In the genomic region with DNA sequence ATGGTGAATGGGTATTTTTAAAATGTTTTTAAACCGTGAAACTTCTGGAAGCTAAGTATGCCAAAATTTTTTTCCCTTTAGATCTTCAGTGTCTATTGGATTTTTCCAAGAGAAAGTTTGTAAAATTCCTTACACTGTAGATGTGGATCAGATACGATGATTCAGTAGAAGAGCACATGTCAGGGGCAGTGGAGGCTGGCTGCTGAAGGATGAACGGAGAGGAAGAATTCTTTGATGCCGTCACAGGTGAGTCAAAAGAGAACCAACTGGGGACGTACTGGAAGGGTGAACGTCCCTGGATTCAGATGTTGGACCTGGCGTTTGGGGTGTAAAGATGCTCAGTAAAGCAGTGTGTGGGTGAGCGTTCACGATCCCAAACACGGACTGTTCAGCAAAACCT, we compare ENCODE assay signal across 28 cellular contexts. TPM values are rescaled to one million over a fixed set of nuclear protein-coding genes. Genes with fewer than 3 reads are reported as not detected.
"Had no signal": no experiment of that assay in that cellular context is flagged by ENCODE, and none has a peak within 500 bp of the region (broad histone marks: within the 10 kb centered on the region; RNA-seq: fewer than 3 reads in every experiment).

No MANE protein-coding gene starts in this region.

- H3K4me3 Mint-ChIP-seq: stimulated activated memory B cell treated with anti-CD40 and anti-IgM and Interleukin-4, amounts not matched to agents 10 μg/mL and 1 μg/mL and 100 μg/mL, for 72 hours; stimulated activated naive B cell treated with anti-CD40 and anti-IgM and Interleukin-4, amounts not matched to agents 10 μg/mL and 1 μg/mL and 100 μg/mL, for 72 hours; stimulated activated naive CD8-positive, alpha-beta T cell treated with anti-CD3 and anti-CD28 coated beads, Interleukin-15, amount 100 ng/mL, for 72 hours; stimulated activated naive CD8-positive, alpha-beta T cell treated with anti-CD3 and anti-CD28 coated beads, Interleukin-15, Interleukin-2, amounts not matched to agents 100 ng/mL and 50 ng/mL, for 24 hours; type B pancreatic cell had no signal

- H3K27me3 Mint-ChIP-seq: stimulated activated memory B cell treated with anti-CD40 and anti-IgM and Interleukin-4, amounts not matched to agents 10 μg/mL and 1 μg/mL and 100 μg/mL, for 72 hours; stimulated activated naive B cell treated with anti-CD40 and anti-IgM and Interleukin-4, amounts not matched to agents 10 μg/mL and 1 μg/mL and 100 μg/mL, for 72 hours; stimulated activated naive CD8-positive, alpha-beta T cell treated with anti-CD3 and anti-CD28 coated beads, Interleukin-15, amount 100 ng/mL, for 72 hours; stimulated activated naive CD8-positive, alpha-beta T cell treated with anti-CD3 and anti-CD28 coated beads, Interleukin-15, Interleukin-2, amounts not matched to agents 100 ng/mL and 50 ng/mL, for 24 hours; type B pancreatic cell had no signal

- DNase-seq: stimulated activated CD4-positive, alpha-beta T cell treated with anti-CD3 and anti-CD28 coated beads, Interleukin-2, amount 100 ng/mL, for 48 hours; stimulated activated CD4-positive, alpha-beta T cell treated with anti-CD3 and anti-CD28 coated beads, Interleukin-4, amount 100 ng/mL, for 1 hour; stimulated activated CD4-positive, alpha-beta T cell treated with anti-CD3 and anti-CD28 coated beads, Interleukin-4, amount 100 ng/mL, for 24 hours; stimulated activated CD4-positive, alpha-beta T cell treated with anti-CD3 and anti-CD28 coated beads, Interleukin-4, amount 100 ng/mL, for 4 hours; stimulated activated CD8-positive, alpha-beta memory T cell treated with anti-CD3 and anti-CD28 coated beads, Interleukin-4, amount 100 ng/mL, for 48 hours; stimulated activated naive B cell treated with anti-CD40 and anti-IgM and Interleukin-4, amounts not matched to agents 10 μg/mL and 1 μg/mL and 100 μg/mL, for 72 hours; stimulated activated naive CD4-positive, alpha-beta T cell; stimulated activated naive CD4-positive, alpha-beta T cell treated with Interleukin-2 at 50 U/mL for 16 hours; stimulated activated naive CD8-positive, alpha-beta T cell treated with anti-CD3 and anti-CD28 coated beads, Interleukin-15, amount 100 ng/mL, for 72 hours; stimulated activated naive CD8-positive, alpha-beta T cell treated with anti-CD3 and anti-CD28 coated beads, Interleukin-15, Interleukin-2, amounts not matched to agents 100 U/mL and 50 U/mL, for 24 hours; stomach; substantia nigra; testis; thyroid gland; tibial artery; transverse colon; trophoblast cell; upper lobe of left lung; upper lobe of right lung; uterus had no signal

- ATAC-seq: stimulated activated memory B cell treated with anti-CD40 and anti-IgM and Interleukin-4, amounts not matched to agents 10 μg/mL and 1 μg/mL and 100 μg/mL, for 72 hours; stimulated activated naive B cell treated with anti-CD40 and anti-IgM and Interleukin-4, amounts not matched to agents 10 μg/mL and 1 μg/mL and 100 μg/mL, for 72 hours; stimulated activated naive CD8-positive, alpha-beta T cell treated with anti-CD3 and anti-CD28 coated beads, Interleukin-15, amount 100 ng/mL, for 72 hours; stimulated activated naive CD8-positive, alpha-beta T cell treated with anti-CD3 and anti-CD28 coated beads, Interleukin-15, Interleukin-2, amounts not matched to agents 100 U/mL and 50 U/mL, for 24 hours; upper lobe of right lung had no signal

- H3K36me3 Mint-ChIP-seq: type B pancreatic cell had no signal

- H3K9me3 ChIP-seq: stomach, suprapubic skin, testis, thoracic aorta, thyroid gland, tibial artery, tibial nerve, transverse colon, upper lobe of left lung, upper lobe of right lung, uterus, vagina had no signal

- H3K9me3 Mint-ChIP-seq: stimulated activated memory B cell treated with anti-CD40 and anti-IgM and Interleukin-4, amounts not matched to agents 10 μg/mL and 1 μg/mL and 100 μg/mL, for 72 hours; stimulated activated naive B cell treated with anti-CD40 and anti-IgM and Interleukin-4, amounts not matched to agents 10 μg/mL and 1 μg/mL and 100 μg/mL, for 72 hours; stimulated activated naive CD8-positive, alpha-beta T cell treated with anti-CD3 and anti-CD28 coated beads, Interleukin-15, amount 100 ng/mL, for 72 hours; stimulated activated naive CD8-positive, alpha-beta T cell treated with anti-CD3 and anti-CD28 coated beads, Interleukin-15, Interleukin-2, amounts not matched to agents 100 ng/mL and 50 ng/mL, for 24 hours; type B pancreatic cell had no signal

- H3K27ac Mint-ChIP-seq: stimulated activated memory B cell treated with anti-CD40 and anti-IgM and Interleukin-4, amounts not matched to agents 10 μg/mL and 1 μg/mL and 100 μg/mL, for 72 hours; stimulated activated naive B cell treated with anti-CD40 and anti-IgM and Interleukin-4, amounts not matched to agents 10 μg/mL and 1 μg/mL and 100 μg/mL, for 72 hours; stimulated activated naive CD8-positive, alpha-beta T cell treated with anti-CD3 and anti-CD28 coated beads, Interleukin-15, amount 100 ng/mL, for 72 hours; stimulated activated naive CD8-positive, alpha-beta T cell treated with anti-CD3 and anti-CD28 coated beads, Interleukin-15, Interleukin-2, amounts not matched to agents 100 ng/mL and 50 ng/mL, for 24 hours; type B pancreatic cell had no signal

RNA-seq across cellular contexts. Expression of a gene that starts 35.9 kb away (rescaled TPM):
- total RNA-seq: stomach, subcutaneous adipose tissue, suprapubic skin, thoracic aorta, thyroid gland, tibial nerve, transverse colon, upper lobe of left lung, upper lobe of right lung, uterus, vagina had no signal
